ENCODE assay signal across 21 cellular contexts in genomic region chr3:81839504-81840094, GRCh38.
DNase-seq lines count a peak whose midpoint lies in the region; ATAC-seq and TF ChIP-seq lines count a peak whose summit lies in the region.
"Had no signal": no experiment of that assay in that cellular context is flagged by ENCODE, and none has a peak within 500 bp of the region (broad histone marks: within the 10 kb centered on the region; RNA-seq: fewer than 3 reads in every experiment).

No MANE protein-coding gene starts in this region.

- H2AK5ac ChIP-seq in neuronal stem cell (ENCODE audit: low read depth, low read length): no peak overlapping the region

- H2BK12ac ChIP-seq in neuronal stem cell (ENCODE audit: low read length): no peak overlapping the region

- H3K23ac ChIP-seq in neuronal stem cell (ENCODE audit: low read depth, low read length, poor library complexity): no peak overlapping the region

- H4K8ac ChIP-seq in neuronal stem cell (ENCODE audit: low read depth, low read length): no peak overlapping the region

- intact Hi-C loops in left ventricle myocardium inferior (cut with micrococcal nuclease) (no loop called here), right cardiac atrium (cut with DNase I) (no loop called here)
- intact Hi-C loops in dendritic cell treated with granulocyte-macrophage colony-stimulating factor and Interleukin-4, amounts not matched to agents 40 ng/mL and 50 ng/mL, for 4 days (cut with micrococcal nuclease): loop anchor here (5.0 kb wide), 1 partner anchor 77 kb away; the partner anchor contains the start of gene GBE1

- TF ChIP-seq CTCF in left ventricle myocardium inferior (IDR thresholded peaks at IDR 0.05; ENCODE audit: borderline replicate concordance): no peak

- no peaks in the 10 kb centered on the region for H3K9me3 Mint-ChIP-seq in dendritic cell treated with granulocyte-macrophage colony-stimulating factor and Interleukin-4, amounts not matched to agents 40 ng/mL and 50 ng/mL, for 4 days
- H3K9me3 Mint-ChIP-seq: HFFc6 had no signal

- no peak overlapping the region for H4K91ac ChIP-seq in neuronal stem cell (ENCODE audit: low read depth, low read length, poor library complexity)

- no peaks in the 10 kb centered on the region for H3K27me3 Mint-ChIP-seq in dendritic cell treated with granulocyte-macrophage colony-stimulating factor and Interleukin-4, amounts not matched to agents 40 ng/mL and 50 ng/mL, for 4 days

- no peak overlapping the region for H2BK15ac ChIP-seq in neuronal stem cell (ENCODE audit: low read length)

- H3K14ac ChIP-seq in neuronal stem cell (ENCODE audit: low read length): no peak overlapping the region

- H3K27ac Mint-ChIP-seq in dendritic cell treated with granulocyte-macrophage colony-stimulating factor and Interleukin-4, amounts not matched to agents 40 ng/mL and 50 ng/mL, for 4 days: peak overlapping the region; percentile 83
- H3K27ac Mint-ChIP-seq: CD4-positive, CD25-positive, alpha-beta regulatory T cell; HFFc6 had no signal

- H3K36me3 Mint-ChIP-seq in dendritic cell treated with granulocyte-macrophage colony-stimulating factor and Interleukin-4, amounts not matched to agents 40 ng/mL and 50 ng/mL, for 4 days (ENCODE audit: low read depth): no peaks in the 10 kb centered on the region
- H3K36me3 Mint-ChIP-seq: CD4-positive, CD25-positive, alpha-beta regulatory T cell had no signal

- ATAC-seq in right cardiac atrium (no peak), GM21367 (IDR thresholded peaks at IDR 0.05; ENCODE audit: unreplicated experiment) (no peak), HG02885 (IDR thresholded peaks at IDR 0.05; ENCODE audit: poor library complexity, unreplicated experiment) (no peak)
- ATAC-seq: HepG2, K562 had no signal

- H2BK120ac ChIP-seq in neuronal stem cell (ENCODE audit: low read depth, low read length): no peak overlapping the region

- WGBS in right cardiac atrium: 59% methylated on average over 4 of the region's 4 CpGs
- no CpG with 5 or more reads among the region's 4 CpGs for WGBS in neuronal stem cell (ENCODE audit: extremely low coverage in 2 of 2, insufficient read length in 2 of 2, insufficient replicate concordance in 1 of 2), 2 donors

- H3K18ac ChIP-seq in neuronal stem cell (ENCODE audit: low read length): no peak overlapping the region

- H3K4me3 ChIP-seq in left ventricle myocardium inferior: no peak overlapping the region
- no peak overlapping the region for H3K4me3 ChIP-seq in right cardiac atrium (ENCODE audit: low read length)
- H3K4me3 ChIP-seq in neuronal stem cell (ENCODE audit: low read length in 2 of 2): no peak overlapping the region
- H3K4me3 ChIP-seq: K562 had no signal

- H3K36me3 ChIP-seq in left ventricle myocardium inferior: no peaks in the 10 kb centered on the region
- H3K36me3 ChIP-seq in neuronal stem cell (replicated peaks in 1 of 2; ENCODE audit: control insufficient read depth in 2 of 2, insufficient read depth in 2 of 2, low read length in 2 of 2): no peaks in the 10 kb centered on the region
- H3K36me3 ChIP-seq: BE2C had no signal

- H3K4me2 ChIP-seq in neuronal stem cell (ENCODE audit: insufficient read depth, low read length, poor library complexity, severe bottlenecking): no peak overlapping the region

- no peak overlapping the region for H2BK5ac ChIP-seq in neuronal stem cell (ENCODE audit: low read length)

- DNase-seq in left ventricle myocardium inferior (no peak), right cardiac atrium (no peak), neuronal stem cell (ENCODE audit: low spot score) (no peak), LoVo (ENCODE audit: low spot score) (no peak)
- DNase-seq: BE2C; CD4-positive, CD25-positive, alpha-beta regulatory T cell; COR-L47; DMS79; H7; HFFc6; NCI-H1092 treated with DMSO at 0.1 percent for 48 hours; NCI-H146; NCI-H2029; NCI-H446; NCI-H526; SHP77 had no signal

- H3K79me1 ChIP-seq in neuronal stem cell (ENCODE audit: low read depth, low read length): no peaks in the 10 kb centered on the region

- H3K4me1 ChIP-seq in left ventricle myocardium inferior (peaks cover 33% of the 10 kb centered on the region), right cardiac atrium (ENCODE audit: control insufficient read depth, insufficient read depth, low read length) (no peaks in the 10 kb centered on the region), neuronal stem cell (ENCODE audit: control insufficient read depth in 2 of 2, insufficient read depth in 1 of 2, low read depth in 1 of 2, low read length in 2 of 2) (peaks cover 0 to 2% of the 10 kb centered on the region in 2 donors)
- H3K4me1 ChIP-seq: BE2C had no signal

- peak overlapping the region; percentile 61 for H3K27ac ChIP-seq in left ventricle myocardium inferior (replicated peaks)
- no peak overlapping the region for H3K27ac ChIP-seq in right cardiac atrium (ENCODE audit: low read length)
- H3K27ac ChIP-seq in neuronal stem cell (replicated peaks; ENCODE audit: low read length): no peak overlapping the region

- H2AFZ ChIP-seq in neuronal stem cell (ENCODE audit: low read length): peak overlapping the region; percentile 42

- H3K9ac ChIP-seq in neuronal stem cell (ENCODE audit: low read depth, low read length, poor library complexity): no peak overlapping the region

- peaks cover 15% of the 10 kb centered on the region for H3K4me1 Mint-ChIP-seq in dendritic cell treated with granulocyte-macrophage colony-stimulating factor and Interleukin-4, amounts not matched to agents 40 ng/mL and 50 ng/mL, for 4 days (ENCODE audit: low read depth)
- H3K4me1 Mint-ChIP-seq: CD4-positive, CD25-positive, alpha-beta regulatory T cell had no signal

- no peaks in the 10 kb centered on the region for H3K9me3 ChIP-seq in left ventricle myocardium inferior (replicated peaks)
- H3K9me3 ChIP-seq in right cardiac atrium (ENCODE audit: control insufficient read depth, low read length): no peaks in the 10 kb centered on the region
- H3K9me3 ChIP-seq in neuronal stem cell (replicated peaks in 1 of 2; ENCODE audit: control insufficient read depth in 2 of 2, insufficient read depth in 1 of 2, low read depth in 1 of 2, low read length in 2 of 2): no peaks in the 10 kb centered on the region
- H3K9me3 ChIP-seq: BE2C had no signal

- peak overlapping the region; percentile 45 for H3K4me3 Mint-ChIP-seq in dendritic cell treated with granulocyte-macrophage colony-stimulating factor and Interleukin-4, amounts not matched to agents 40 ng/mL and 50 ng/mL, for 4 days
- H3K4me3 Mint-ChIP-seq: CD4-positive, CD25-positive, alpha-beta regulatory T cell; HFFc6 had no signal

- H3K27me3 ChIP-seq in left ventricle myocardium inferior (ENCODE audit: low read depth): no peaks in the 10 kb centered on the region
- no peaks in the 10 kb centered on the region for H3K27me3 ChIP-seq in right cardiac atrium (ENCODE audit: control insufficient read depth, insufficient read depth)
- no peaks in the 10 kb centered on the region for H3K27me3 ChIP-seq in neuronal stem cell (ENCODE audit: control insufficient read depth in 3 of 3, insufficient read depth in 3 of 3, low read depth in 1 of 3, low read length in 3 of 3)
- H3K27me3 ChIP-seq: BE2C had no signal

- no peak overlapping the region for H3K4ac ChIP-seq in neuronal stem cell (ENCODE audit: low read length)
